Comparison of ENCODE assay signal across 10 cellular contexts in the genomic region with DNA sequence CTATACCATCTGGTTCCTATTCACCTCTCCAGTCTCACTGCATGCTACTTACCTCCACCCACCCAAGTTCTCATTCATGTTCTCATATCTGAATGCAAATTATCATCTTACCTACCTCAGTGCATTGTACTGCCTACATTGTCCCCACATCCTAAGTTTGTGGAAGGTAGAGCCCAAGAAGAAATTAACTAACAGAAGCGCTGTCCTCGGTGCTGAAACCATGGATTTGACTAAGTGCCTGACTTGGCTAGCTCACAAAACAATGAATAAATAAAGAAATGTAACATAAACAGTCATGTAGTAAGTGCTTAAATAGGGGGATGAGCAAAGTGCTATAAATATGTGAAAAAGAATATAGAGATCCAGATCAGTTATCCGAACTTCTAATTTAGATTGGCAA.
DNase-seq lines count a peak whose midpoint lies in the region; ATAC-seq and TF ChIP-seq lines count a peak whose summit lies in the region.
"Had no signal": no experiment of that assay in that cellular context is flagged by ENCODE, and none has a peak within 500 bp of the region (broad histone marks: within the 10 kb centered on the region; RNA-seq: fewer than 3 reads in every experiment).

No MANE protein-coding gene starts in this region.

- 3 to 7% methylated on average over 3 of the region's 3 CpGs for WGBS in GM23248 (ENCODE audit: low coverage in 1 of 2, low lambda C conversion rate in 2 of 2, missing lambda C conversion rate in 2 of 2), 2 experiments
- 33% methylated on average over 3 of the region's 3 CpGs for WGBS in smooth muscle cell (ENCODE audit: low lambda C conversion rate)

- H3K27ac Mint-ChIP-seq in nephron progenitor cell, result no peak overlapping the region

- intact Hi-C loops in ascending aorta (cut with DNase I), result no loop called here

- H3K27me3 ChIP-seq in GM23248 (replicated peaks; ENCODE audit: insufficient read depth), result no peaks in the 10 kb centered on the region
- H3K27me3 ChIP-seq in ascending aorta, result no peaks in the 10 kb centered on the region
- no peaks in the 10 kb centered on the region for H3K27me3 ChIP-seq in smooth muscle cell (ENCODE audit: low read depth)

- H3K4me1 Mint-ChIP-seq in nephron progenitor cell, result no peaks in the 10 kb centered on the region

- H3K27ac ChIP-seq in GM23248, result no peak overlapping the region
- H3K27ac ChIP-seq in ascending aorta, result no peak overlapping the region
- H3K27ac ChIP-seq in smooth muscle cell (ENCODE audit: low read depth), result no peak overlapping the region

- in situ Hi-C loops in GM23248 (cut with MboI), result no loop called here
- in situ Hi-C loops in T47D (cut with HindIII; ENCODE audit: low pct_unique_long_range_greater_than_20kb, low sequenced_read_pairs), result no loop called here

- H3K4me1 ChIP-seq in GM23248 (ENCODE audit: insufficient read depth), result no peaks in the 10 kb centered on the region
- H3K4me1 ChIP-seq in ascending aorta, result no peaks in the 10 kb centered on the region
- H3K4me1 ChIP-seq in smooth muscle cell (ENCODE audit: low read depth), result no peaks in the 10 kb centered on the region

- H3K9me3 ChIP-seq in GM23248 (ENCODE audit: low read depth) (no peaks in the 10 kb centered on the region), ascending aorta (no peaks in the 10 kb centered on the region), smooth muscle cell (replicated peaks; ENCODE audit: low read depth) (no peaks in the 10 kb centered on the region)

- DNase-seq in GM23248, result peak; percentile 66
- peak; percentile 34 for DNase-seq in NAMALWA (ENCODE audit: low spot score)
- DNase-seq in T47D (ENCODE audit: low read depth in 1 of 2, low spot score in 1 of 2), result peak; percentile 38 to 87
- DNase-seq in nephron progenitor cell, result peak; percentile 84
- DNase-seq in ascending aorta (ENCODE audit: low spot score in 2 of 2), result no peak
- DNase-seq in C1 segment of cervical spinal cord (lab: John Stamatoyannopoulos, UW), result no peak
- no peak for DNase-seq in smooth muscle cell (lab: John Stamatoyannopoulos, UW; ENCODE audit: unreplicated experiment)
- DNase-seq: NCI-H2081 treated with DMSO at 0.1 percent for 48 hours had no signal

- H3K4me3 Mint-ChIP-seq in nephron progenitor cell, result no peak overlapping the region

- H3K79me2 ChIP-seq in GM23248 (ENCODE audit: insufficient read depth) (no peaks in the 10 kb centered on the region), smooth muscle cell (ENCODE audit: low read depth) (no peaks in the 10 kb centered on the region)

- no peaks in the 10 kb centered on the region for H3K36me3 Mint-ChIP-seq in nephron progenitor cell (ENCODE audit: low read depth)

- no peaks in the 10 kb centered on the region for H3K27me3 Mint-ChIP-seq in nephron progenitor cell (ENCODE audit: low read depth, poor library complexity)

- H3K4me2 ChIP-seq in GM23248 (ENCODE audit: unreplicated experiment) (no peak overlapping the region), smooth muscle cell (no peak overlapping the region)

- ATAC-seq in GM19455 (IDR thresholded peaks at IDR 0.05; ENCODE audit: unreplicated experiment), result no peak
- ATAC-seq: left colon had no signal

- no peaks in the 10 kb centered on the region for H3K9me2 ChIP-seq in GM23248 (ENCODE audit: insufficient read depth)

- H2AFZ ChIP-seq in GM23248, result no peak overlapping the region
- no peak overlapping the region for H2AFZ ChIP-seq in smooth muscle cell (ENCODE audit: low read depth)

- H3K36me3 ChIP-seq in GM23248 (ENCODE audit: low read depth) (no peaks in the 10 kb centered on the region), ascending aorta (no peaks in the 10 kb centered on the region), smooth muscle cell (ENCODE audit: low read depth) (no peaks in the 10 kb centered on the region)

- TF ChIP-seq CTCF in nephron progenitor cell (IDR thresholded peaks at IDR 0.05), result no peak
- TF ChIP-seq CTCF in ascending aorta (IDR thresholded peaks at IDR 0.05), result no peak
- TF ChIP-seq CTCF in smooth muscle cell (IDR thresholded peaks at IDR 0.05; ENCODE audit: borderline replicate concordance, insufficient read depth, poor library complexity, severe bottlenecking), result no peak

- no peaks in the 10 kb centered on the region for H4K20me1 ChIP-seq in GM23248 (ENCODE audit: insufficient read depth)
- H4K20me1 ChIP-seq in smooth muscle cell (ENCODE audit: low read depth), result no peaks in the 10 kb centered on the region

- H3F3A ChIP-seq in GM23248 (ENCODE audit: insufficient read depth) (no peaks in the 10 kb centered on the region), smooth muscle cell (ENCODE audit: low read depth) (no peaks in the 10 kb centered on the region)

- H3K9ac ChIP-seq in GM23248 (no peak overlapping the region), smooth muscle cell (ENCODE audit: low read depth) (no peak overlapping the region)

- no peaks in the 10 kb centered on the region for H3K9me3 Mint-ChIP-seq in nephron progenitor cell

- H3K4me3 ChIP-seq in GM23248 (no peak overlapping the region), ascending aorta (no peak overlapping the region), smooth muscle cell (no peak overlapping the region)

Comparison
In these comparisons a context has a peak if more than half of its experiments do, and no peak if none do; other contexts are left out.
1. DNase-seq: peak in GM23248 (single experiment), NAMALWA (single experiment), T47D (2 of 2) and nephron progenitor cell (single experiment); none in ascending aorta (0 of 2), C1 segment of cervical spinal cord (0 of 14) and smooth muscle cell (single experiment).